In the genomic region with DNA sequence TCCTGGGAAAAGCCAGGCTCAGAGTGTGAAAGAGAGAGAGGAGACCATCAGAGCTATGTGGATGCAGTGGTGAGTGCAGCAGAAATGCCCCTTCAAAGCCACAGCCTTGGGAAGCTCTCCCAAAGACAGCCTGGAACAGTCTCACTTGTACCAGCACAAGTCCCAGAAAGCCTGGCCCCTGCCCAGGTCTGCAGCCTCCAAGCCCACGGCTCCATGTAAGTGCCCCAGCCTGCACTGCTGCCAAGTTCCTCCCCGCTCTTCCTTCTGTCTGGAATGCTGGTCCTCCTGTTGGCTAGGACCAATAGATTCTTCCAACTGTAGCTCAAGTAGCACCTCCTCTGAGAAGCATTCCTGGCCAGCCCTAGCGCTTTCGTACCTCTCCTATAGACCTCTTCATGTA, we compare ENCODE assay signal across 21 cellular contexts.
"Had no signal": no experiment of that assay in that cellular context is flagged by ENCODE, and none has a peak within 500 bp of the region (broad histone marks: within the 10 kb centered on the region; RNA-seq: fewer than 3 reads in every experiment).

No MANE protein-coding gene starts in this region.

- H3K9me3 ChIP-seq: esophagus muscularis mucosa, gastrocnemius medialis, heart right ventricle, lower lobe of right lung, psoas muscle, stomach, thoracic aorta, transverse colon had no signal

- H3K27me3 ChIP-seq: esophagus muscularis mucosa, transverse colon had no signal

- H3K27ac ChIP-seq: epithelial cell of prostate, gastrocnemius medialis, lower lobe of right lung, parathyroid adenoma, psoas muscle, thoracic aorta, transverse colon had no signal

- H3K4me1 ChIP-seq: gastrocnemius medialis, lower lobe of right lung, parathyroid adenoma, psoas muscle, transverse colon had no signal

- H3K36me3 ChIP-seq: esophagus muscularis mucosa, gastrocnemius medialis, heart right ventricle, lower lobe of right lung, stomach, thoracic aorta, transverse colon had no signal

- H3K4me3 ChIP-seq: esophagus muscularis mucosa, gastrocnemius medialis, heart right ventricle, lower lobe of right lung, psoas muscle, stomach, thoracic aorta, transverse colon had no signal

- DNase-seq: effector memory CD8-positive, alpha-beta T cell; gastrocnemius medialis; heart right ventricle; hypothalamus; lower lobe of right lung; midbrain; occipital lobe; psoas muscle; retina; small intestine; stimulated activated CD4-positive, alpha-beta T cell treated with anti-CD3 and anti-CD28 coated beads, Interleukin-12 subunit alpha, Interleukin-12 subunit beta, amount 100 ng/mL, for 4 hours; stimulated activated naive CD4-positive, alpha-beta T cell; stomach; substantia nigra; transverse colon had no signal

- ATAC-seq: effector memory CD8-positive, alpha-beta T cell; gastrocnemius medialis; left lobe of liver; lower lobe of right lung; natural killer cell treated with Interleukin-12 subunit alpha and Interleukin-12 subunit beta and Interleukin-15 and Interleukin-18, amount 100 ng/mL, for 72 hours; psoas muscle had no signal
